In the genomic region with DNA sequence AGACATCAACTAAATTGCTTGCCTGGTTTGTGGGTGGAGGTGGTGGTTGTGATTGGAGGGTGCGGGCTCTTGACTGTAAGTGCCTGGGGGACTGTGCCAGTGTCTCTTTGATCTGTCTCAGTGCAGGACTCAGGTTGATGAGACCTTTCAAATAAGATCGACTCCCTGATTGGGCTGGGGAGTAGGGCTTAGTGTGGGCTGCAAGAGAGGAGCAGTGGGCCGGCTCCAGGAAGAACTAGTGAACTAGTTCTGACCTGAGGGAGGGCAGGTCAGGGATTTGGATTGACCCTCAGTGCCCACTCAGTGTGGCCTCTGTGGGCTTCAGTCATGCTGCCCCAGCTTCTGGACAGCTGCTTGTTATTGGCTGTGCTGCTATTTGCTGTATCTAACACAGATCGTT, we compare ENCODE assay signal across 24 cellular contexts.
"Had no signal": no experiment of that assay in that cellular context is flagged by ENCODE, and none has a peak within 500 bp of the region (broad histone marks: within the 10 kb centered on the region; RNA-seq: fewer than 3 reads in every experiment).

No MANE protein-coding gene starts in this region.

- H3K9me3 ChIP-seq: esophagus squamous epithelium, heart right ventricle, lower lobe of right lung, pancreas, sigmoid colon, spleen, testis, tibial artery had no signal

- H3K36me3 ChIP-seq: esophagus squamous epithelium, heart right ventricle, lower lobe of right lung, pancreas, sigmoid colon, spleen, tibial artery had no signal

- H3K27ac ChIP-seq: esophagus squamous epithelium, heart right ventricle, lower lobe of right lung, pancreas, sigmoid colon, spleen, testis, tibial artery had no signal

- H3K4me3 ChIP-seq: esophagus squamous epithelium, heart right ventricle, lower lobe of right lung, pancreas, sigmoid colon, spleen, testis, tibial artery had no signal

- H3K4me1 ChIP-seq: esophagus squamous epithelium, lower lobe of right lung, pancreas, spleen, testis, tibial artery had no signal

- H3K27me3 ChIP-seq: esophagus squamous epithelium, pancreas, sigmoid colon, testis, tibial artery had no signal

- DNase-seq: cerebellar nuclear complex; effector memory CD4-positive, alpha-beta T cell; erythroblast; esophagus squamous epithelium; foreskin melanocyte; glutamatergic neuron; heart right ventricle; hippocampal formation; left colon; left ventricle myocardium superior; lower lobe of right lung; naive thymus-derived CD8-positive, alpha-beta T cell; nephron progenitor cell; occipital lobe; pancreas; right cardiac atrium; sigmoid colon; spleen; stimulated activated CD4-positive, alpha-beta T cell treated with anti-CD3 and anti-CD28 coated beads, Interleukin-4, amount 100 ng/mL, for 4 hours; stimulated activated naive CD8-positive, alpha-beta T cell treated with anti-CD3 and anti-CD28 coated beads, Interleukin-15, Interleukin-2, amounts not matched to agents 100 U/mL and 50 U/mL, for 24 hours; substantia nigra; testis; tibial artery had no signal

- ATAC-seq: heart right ventricle; left colon; left ventricle myocardium superior; lower lobe of right lung; naive thymus-derived CD8-positive, alpha-beta T cell; pancreas; right cardiac atrium; stimulated activated memory B cell treated with anti-CD40 and anti-IgM and Interleukin-4, amounts not matched to agents 10 μg/mL and 1 μg/mL and 100 μg/mL, for 72 hours; stimulated activated naive CD8-positive, alpha-beta T cell treated with anti-CD3 and anti-CD28 coated beads, Interleukin-15, Interleukin-2, amounts not matched to agents 100 U/mL and 50 U/mL, for 24 hours had no signal
